In genomic region chr5:174722500-174722899, GRCh38 we compare ENCODE assay signal across 2 cellular contexts.
TF ChIP-seq lines count a peak whose summit lies in the region.

No MANE protein-coding gene starts in this region.

TF ChIP-seq in GM23338, 12 proteins besides CTCF, POLR2A, EP300 and RAD21:
- TF ChIP-seq EZH2 (IDR thresholded peaks at IDR 0.05; ENCODE audit: low read depth, unreplicated experiment) (peak; percentile 16), JUNB (IDR thresholded peaks at IDR 0.05; ENCODE audit: unreplicated experiment) (no peak)
TF ChIP-seq in GM23338: peak in this region for 1.

TF ChIP-seq in H1, 55 proteins besides CTCF, POLR2A, EP300 and RAD21:
- no peak for TF ChIP-seq TBP (IDR thresholded peaks at IDR 0.05; ENCODE audit: low read depth, low read length)
- TF ChIP-seq SUZ12 (IDR thresholded peaks at IDR 0.05; ENCODE audit: low read length), result no peak
- 0 out of 2 replicates have a peak, but pooled peaks have one; percentile 88 for TF ChIP-seq CBX8 (IDR thresholded peaks at IDR 0.05; ENCODE audit: borderline replicate concordance, low read depth, low read length)
